Comparison of ENCODE assay signal across 1 cellular context in the genomic region with DNA sequence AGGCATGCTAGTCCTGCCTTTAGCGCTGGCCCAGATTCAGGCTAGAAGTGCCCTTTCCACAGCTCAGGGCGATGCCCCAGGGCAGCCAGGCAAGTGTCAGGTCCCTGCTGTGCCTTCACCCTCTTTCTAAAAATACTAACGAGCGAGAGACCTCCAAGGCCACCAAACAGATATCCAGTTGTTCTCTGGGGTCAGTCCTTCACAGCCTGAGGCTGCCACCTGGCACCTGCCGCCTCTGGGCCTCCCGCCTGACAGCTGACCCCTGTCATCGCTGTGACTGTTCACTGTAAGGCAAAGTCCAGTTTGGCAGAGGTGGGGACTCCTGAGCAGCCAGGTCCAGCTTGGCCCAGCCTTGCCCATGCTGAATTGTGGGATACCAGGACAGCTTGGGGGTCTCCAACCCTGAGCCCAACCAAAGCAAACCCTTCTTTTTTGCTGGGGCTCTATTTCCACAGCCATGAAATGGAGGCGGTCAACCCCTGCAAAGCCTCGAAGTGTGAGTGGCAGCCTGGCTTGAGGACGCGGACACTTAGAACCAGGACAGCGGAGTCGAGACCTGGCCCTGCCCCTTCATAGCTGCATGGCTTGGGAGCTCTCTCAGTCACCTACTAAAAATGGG.
TF ChIP-seq lines count a peak whose summit lies in the region.

No MANE protein-coding gene starts in this region.

TF ChIP-seq in HepG2, 621 proteins besides CTCF, POLR2A, EP300 and RAD21 (continued from another document and continues in another):
- TF ChIP-seq, protein P1, sequence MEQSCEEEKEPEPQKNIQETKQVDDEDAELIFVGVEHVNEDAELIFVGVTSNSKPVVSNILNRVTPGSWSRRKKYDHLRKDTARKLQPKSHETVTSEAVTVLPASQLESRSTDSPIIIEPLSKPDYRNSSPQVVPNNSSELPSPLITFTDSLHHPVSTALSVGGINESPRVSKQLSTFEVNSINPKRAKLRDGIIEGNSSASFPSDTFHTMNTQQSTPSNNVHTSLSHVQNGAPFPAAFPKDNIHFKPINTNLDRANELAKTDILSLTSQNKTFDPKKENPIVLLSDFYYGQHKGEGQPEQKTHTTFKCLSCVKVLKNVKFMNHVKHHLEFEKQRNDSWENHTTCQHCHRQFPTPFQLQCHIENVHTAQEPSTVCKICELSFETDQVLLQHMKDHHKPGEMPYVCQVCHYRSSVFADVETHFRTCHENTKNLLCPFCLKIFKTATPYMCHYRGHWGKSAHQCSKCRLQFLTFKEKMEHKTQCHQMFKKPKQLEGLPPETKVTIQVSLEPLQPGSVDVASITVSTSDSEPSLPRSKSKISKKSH (CRISPR knock-in tag; IDR thresholded peaks at IDR 0.05; ENCODE audit: borderline replicate concordance): peak; percentile 76; the same call in 1 of the 2 replicates
- 0 out of 2 replicates have a peak, but pooled peaks have one; percentile 46 for TF ChIP-seq ZNF713 (CRISPR knock-in tag; IDR thresholded peaks at IDR 0.05)
- TF ChIP-seq, protein P2, sequence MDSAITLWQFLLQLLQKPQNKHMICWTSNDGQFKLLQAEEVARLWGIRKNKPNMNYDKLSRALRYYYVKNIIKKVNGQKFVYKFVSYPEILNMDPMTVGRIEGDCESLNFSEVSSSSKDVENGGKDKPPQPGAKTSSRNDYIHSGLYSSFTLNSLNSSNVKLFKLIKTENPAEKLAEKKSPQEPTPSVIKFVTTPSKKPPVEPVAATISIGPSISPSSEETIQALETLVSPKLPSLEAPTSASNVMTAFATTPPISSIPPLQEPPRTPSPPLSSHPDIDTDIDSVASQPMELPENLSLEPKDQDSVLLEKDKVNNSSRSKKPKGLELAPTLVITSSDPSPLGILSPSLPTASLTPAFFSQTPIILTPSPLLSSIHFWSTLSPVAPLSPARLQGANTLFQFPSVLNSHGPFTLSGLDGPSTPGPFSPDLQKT (CRISPR knock-in tag; IDR thresholded peaks at IDR 0.05; ENCODE audit: borderline replicate concordance): no peak
- TF ChIP-seq, protein P3, sequence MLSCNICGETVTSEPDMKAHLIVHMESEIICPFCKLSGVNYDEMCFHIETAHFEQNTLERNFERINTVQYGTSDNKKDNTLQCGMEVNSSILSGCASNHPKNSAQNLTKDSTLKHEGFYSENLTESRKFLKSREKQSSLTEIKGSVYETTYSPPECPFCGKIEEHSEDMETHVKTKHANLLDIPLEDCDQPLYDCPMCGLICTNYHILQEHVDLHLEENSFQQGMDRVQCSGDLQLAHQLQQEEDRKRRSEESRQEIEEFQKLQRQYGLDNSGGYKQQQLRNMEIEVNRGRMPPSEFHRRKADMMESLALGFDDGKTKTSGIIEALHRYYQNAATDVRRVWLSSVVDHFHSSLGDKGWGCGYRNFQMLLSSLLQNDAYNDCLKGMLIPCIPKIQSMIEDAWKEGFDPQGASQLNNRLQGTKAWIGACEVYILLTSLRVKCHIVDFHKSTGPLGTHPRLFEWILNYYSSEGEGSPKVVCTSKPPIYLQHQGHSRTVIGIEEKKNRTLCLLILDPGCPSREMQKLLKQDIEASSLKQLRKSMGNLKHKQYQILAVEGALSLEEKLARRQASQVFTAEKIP (CRISPR knock-in tag; IDR thresholded peaks at IDR 0.05; ENCODE audit: borderline replicate concordance): no peak
- no peak for TF ChIP-seq EED (CRISPR knock-in tag; IDR thresholded peaks at IDR 0.05)
- no peak for TF ChIP-seq ZNF10 (CRISPR knock-in tag; IDR thresholded peaks at IDR 0.05; ENCODE audit: borderline replicate concordance, low read depth)
- no peak for TF ChIP-seq ZNF841 (CRISPR knock-in tag; IDR thresholded peaks at IDR 0.05; ENCODE audit: borderline replicate concordance)
- TF ChIP-seq, protein P4, sequence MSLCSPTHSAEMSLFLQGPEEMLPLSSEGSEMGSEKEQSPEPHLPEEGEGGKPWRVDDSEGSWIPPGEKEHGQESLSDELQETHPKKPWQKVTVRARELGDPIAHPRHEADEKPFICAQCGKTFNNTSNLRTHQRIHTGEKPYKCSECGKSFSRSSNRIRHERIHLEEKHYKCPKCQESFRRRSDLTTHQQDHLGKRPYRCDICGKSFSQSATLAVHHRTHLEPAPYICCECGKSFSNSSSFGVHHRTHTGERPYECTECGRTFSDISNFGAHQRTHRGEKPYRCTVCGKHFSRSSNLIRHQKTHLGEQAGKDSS (CRISPR knock-in tag; IDR thresholded peaks at IDR 0.05; ENCODE audit: borderline replicate concordance, low read depth): peak; percentile 74; the same call in 1 of the 2 replicates
- no peak for TF ChIP-seq NFIB (CRISPR knock-in tag; IDR thresholded peaks at IDR 0.05; ENCODE audit: borderline replicate concordance)
- TF ChIP-seq FOXA1 (IDR thresholded peaks at IDR 0.05): no peak
- TF ChIP-seq FOXA1 (CRISPR knock-in tag; IDR thresholded peaks at IDR 0.05): no peak
- no peak for TF ChIP-seq SCMH1 (CRISPR knock-in tag; IDR thresholded peaks at IDR 0.05; ENCODE audit: borderline replicate concordance)
- no peak for TF ChIP-seq ZSCAN12 (CRISPR knock-in tag; IDR thresholded peaks at IDR 0.05)
- peak; percentile 42; the same call in 1 of the 2 replicates for TF ChIP-seq GABPB1 (CRISPR knock-in tag; IDR thresholded peaks at IDR 0.05)
- TF ChIP-seq SSRP1 (CRISPR knock-in tag; IDR thresholded peaks at IDR 0.05): no peak
- TF ChIP-seq, protein P5, sequence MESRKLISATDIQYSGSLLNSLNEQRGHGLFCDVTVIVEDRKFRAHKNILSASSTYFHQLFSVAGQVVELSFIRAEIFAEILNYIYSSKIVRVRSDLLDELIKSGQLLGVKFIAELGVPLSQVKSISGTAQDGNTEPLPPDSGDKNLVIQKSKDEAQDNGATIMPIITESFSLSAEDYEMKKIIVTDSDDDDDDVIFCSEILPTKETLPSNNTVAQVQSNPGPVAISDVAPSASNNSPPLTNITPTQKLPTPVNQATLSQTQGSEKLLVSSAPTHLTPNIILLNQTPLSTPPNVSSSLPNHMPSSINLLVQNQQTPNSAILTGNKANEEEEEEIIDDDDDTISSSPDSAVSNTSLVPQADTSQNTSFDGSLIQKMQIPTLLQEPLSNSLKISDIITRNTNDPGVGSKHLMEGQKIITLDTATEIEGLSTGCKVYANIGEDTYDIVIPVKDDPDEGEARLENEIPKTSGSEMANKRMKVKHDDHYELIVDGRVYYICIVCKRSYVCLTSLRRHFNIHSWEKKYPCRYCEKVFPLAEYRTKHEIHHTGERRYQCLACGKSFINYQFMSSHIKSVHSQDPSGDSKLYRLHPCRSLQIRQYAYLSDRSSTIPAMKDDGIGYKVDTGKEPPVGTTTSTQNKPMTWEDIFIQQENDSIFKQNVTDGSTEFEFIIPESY (CRISPR knock-in tag; IDR thresholded peaks at IDR 0.05): peak; percentile 34; the same call in 1 of the 2 replicates
- TF ChIP-seq ZNF614 (CRISPR knock-in tag; IDR thresholded peaks at IDR 0.05; ENCODE audit: borderline replicate concordance): peak; percentile 43; the same call in 1 of the 2 replicates
- no peak for TF ChIP-seq ZBTB10 (CRISPR knock-in tag; IDR thresholded peaks at IDR 0.05; ENCODE audit: borderline replicate concordance)
- peak; percentile 92 for TF ChIP-seq ZNF430 (CRISPR knock-in tag; IDR thresholded peaks at IDR 0.05)
- no peak for TF ChIP-seq SP1 (IDR thresholded peaks at IDR 0.05)
- TF ChIP-seq SP1 (CRISPR knock-in tag; IDR thresholded peaks at IDR 0.05): no peak
- TF ChIP-seq, protein P6, sequence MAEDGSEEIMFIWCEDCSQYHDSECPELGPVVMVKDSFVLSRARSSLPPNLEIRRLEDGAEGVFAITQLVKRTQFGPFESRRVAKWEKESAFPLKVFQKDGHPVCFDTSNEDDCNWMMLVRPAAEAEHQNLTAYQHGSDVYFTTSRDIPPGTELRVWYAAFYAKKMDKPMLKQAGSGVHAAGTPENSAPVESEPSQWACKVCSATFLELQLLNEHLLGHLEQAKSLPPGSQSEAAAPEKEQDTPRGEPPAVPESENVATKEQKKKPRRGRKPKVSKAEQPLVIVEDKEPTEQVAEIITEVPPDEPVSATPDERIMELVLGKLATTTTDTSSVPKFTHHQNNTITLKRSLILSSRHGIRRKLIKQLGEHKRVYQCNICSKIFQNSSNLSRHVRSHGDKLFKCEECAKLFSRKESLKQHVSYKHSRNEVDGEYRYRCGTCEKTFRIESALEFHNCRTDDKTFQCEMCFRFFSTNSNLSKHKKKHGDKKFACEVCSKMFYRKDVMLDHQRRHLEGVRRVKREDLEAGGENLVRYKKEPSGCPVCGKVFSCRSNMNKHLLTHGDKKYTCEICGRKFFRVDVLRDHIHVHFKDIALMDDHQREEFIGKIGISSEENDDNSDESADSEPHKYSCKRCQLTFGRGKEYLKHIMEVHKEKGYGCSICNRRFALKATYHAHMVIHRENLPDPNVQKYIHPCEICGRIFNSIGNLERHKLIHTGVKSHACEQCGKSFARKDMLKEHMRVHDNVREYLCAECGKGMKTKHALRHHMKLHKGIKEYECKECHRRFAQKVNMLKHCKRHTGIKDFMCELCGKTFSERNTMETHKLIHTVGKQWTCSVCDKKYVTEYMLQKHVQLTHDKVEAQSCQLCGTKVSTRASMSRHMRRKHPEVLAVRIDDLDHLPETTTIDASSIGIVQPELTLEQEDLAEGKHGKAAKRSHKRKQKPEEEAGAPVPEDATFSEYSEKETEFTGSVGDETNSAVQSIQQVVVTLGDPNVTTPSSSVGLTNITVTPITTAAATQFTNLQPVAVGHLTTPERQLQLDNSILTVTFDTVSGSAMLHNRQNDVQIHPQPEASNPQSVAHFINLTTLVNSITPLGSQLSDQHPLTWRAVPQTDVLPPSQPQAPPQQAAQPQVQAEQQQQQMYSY (CRISPR knock-in tag; IDR thresholded peaks at IDR 0.05): no peak
- peak; percentile 94 for TF ChIP-seq TARDBP (CRISPR knock-in tag; IDR thresholded peaks at IDR 0.05)
- TF ChIP-seq, protein P7, sequence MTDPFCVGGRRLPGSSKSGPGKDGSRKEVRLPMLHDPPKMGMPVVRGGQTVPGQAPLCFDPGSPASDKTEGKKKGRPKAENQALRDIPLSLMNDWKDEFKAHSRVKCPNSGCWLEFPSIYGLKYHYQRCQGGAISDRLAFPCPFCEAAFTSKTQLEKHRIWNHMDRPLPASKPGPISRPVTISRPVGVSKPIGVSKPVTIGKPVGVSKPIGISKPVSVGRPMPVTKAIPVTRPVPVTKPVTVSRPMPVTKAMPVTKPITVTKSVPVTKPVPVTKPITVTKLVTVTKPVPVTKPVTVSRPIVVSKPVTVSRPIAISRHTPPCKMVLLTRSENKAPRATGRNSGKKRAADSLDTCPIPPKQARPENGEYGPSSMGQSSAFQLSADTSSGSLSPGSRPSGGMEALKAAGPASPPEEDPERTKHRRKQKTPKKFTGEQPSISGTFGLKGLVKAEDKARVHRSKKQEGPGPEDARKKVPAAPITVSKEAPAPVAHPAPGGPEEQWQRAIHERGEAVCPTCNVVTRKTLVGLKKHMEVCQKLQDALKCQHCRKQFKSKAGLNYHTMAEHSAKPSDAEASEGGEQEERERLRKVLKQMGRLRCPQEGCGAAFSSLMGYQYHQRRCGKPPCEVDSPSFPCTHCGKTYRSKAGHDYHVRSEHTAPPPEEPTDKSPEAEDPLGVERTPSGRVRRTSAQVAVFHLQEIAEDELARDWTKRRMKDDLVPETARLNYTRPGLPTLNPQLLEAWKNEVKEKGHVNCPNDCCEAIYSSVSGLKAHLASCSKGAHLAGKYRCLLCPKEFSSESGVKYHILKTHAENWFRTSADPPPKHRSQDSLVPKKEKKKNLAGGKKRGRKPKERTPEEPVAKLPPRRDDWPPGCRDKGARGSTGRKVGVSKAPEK (CRISPR knock-in tag; IDR thresholded peaks at IDR 0.05; ENCODE audit: borderline replicate concordance): peak; percentile 97; the same call in 1 of the 2 replicates
- no peak for TF ChIP-seq DZIP1 (CRISPR knock-in tag; IDR thresholded peaks at IDR 0.05)
- TF ChIP-seq RBM39 (IDR thresholded peaks at IDR 0.05; ENCODE audit: low read depth, low read length, poor library complexity, severe bottlenecking): no peak
